In genomic region chr4:25160714-25161598, GRCh38 we compare ENCODE assay signal across 8 cellular contexts. TPM values are rescaled to one million over a fixed set of nuclear protein-coding genes. Genes with fewer than 3 reads are reported as not detected.
A peak's percentile ranks its signal among the peaks of the same experiment; 100 is the strongest.
DNase-seq lines count a peak whose midpoint lies in the region; ATAC-seq and TF ChIP-seq lines count a peak whose summit lies in the region.

No MANE protein-coding gene starts in this region.

- H3K27me3 Mint-ChIP-seq in activated CD8-positive, alpha-beta T cell treated with anti-CD3 and anti-CD28 coated beads for 36 hours = no peaks in the 10 kb centered on the region
- peaks cover 5% of the 10 kb centered on the region for H3K27me3 Mint-ChIP-seq in glutamatergic neuron (ENCODE audit: unreplicated experiment)

- peak overlapping the region; percentile 81 for H3K4me3 Mint-ChIP-seq in activated CD8-positive, alpha-beta T cell treated with anti-CD3 and anti-CD28 coated beads for 36 hours
- peak overlapping the region; percentile 91 for H3K4me3 Mint-ChIP-seq in glutamatergic neuron (ENCODE audit: unreplicated experiment)

- no peak for TF ChIP-seq CTCF in activated CD8-positive, alpha-beta T cell treated with anti-CD3 and anti-CD28 coated beads for 36 hours (IDR thresholded peaks at IDR 0.05)
- TF ChIP-seq CTCF in glutamatergic neuron (IDR thresholded peaks at IDR 0.05; ENCODE audit: partially characterized antibody, unreplicated experiment) = no peak
- TF ChIP-seq CTCF in retinal pigment epithelial cell (conservative IDR thresholded peaks at IDR 0.05; ENCODE audit: low read depth, low read length) = no peak

- peak overlapping the region; percentile 89 for H3K4me3 ChIP-seq in retinal pigment epithelial cell (ENCODE audit: low read length)

- no peaks in the 10 kb centered on the region for H3K9me3 Mint-ChIP-seq in activated CD8-positive, alpha-beta T cell treated with anti-CD3 and anti-CD28 coated beads for 36 hours
- H3K9me3 Mint-ChIP-seq in glutamatergic neuron (ENCODE audit: unreplicated experiment) = peaks cover 4% of the 10 kb centered on the region

- H3K27ac Mint-ChIP-seq in activated CD8-positive, alpha-beta T cell treated with anti-CD3 and anti-CD28 coated beads for 36 hours = peak overlapping the region; percentile 88
- H3K27ac Mint-ChIP-seq in glutamatergic neuron (ENCODE audit: unreplicated experiment) = peak overlapping the region; percentile 19

- peak; percentile 23 for ATAC-seq in GM21367 (IDR thresholded peaks at IDR 0.05; ENCODE audit: unreplicated experiment)
- peak; percentile 38 for ATAC-seq in activated CD8-positive, alpha-beta T cell treated with anti-CD3 and anti-CD28 coated beads for 36 hours

- intact Hi-C loops in activated CD8-positive, alpha-beta T cell treated with anti-CD3 and anti-CD28 coated beads for 36 hours (cut with micrococcal nuclease) = loop anchor here (5.0 kb wide), 1 partner anchor 216 kb away; the partner anchor contains the start of gene ANAPC4

- H3K4me1 Mint-ChIP-seq in activated CD8-positive, alpha-beta T cell treated with anti-CD3 and anti-CD28 coated beads for 36 hours (ENCODE audit: low read depth) = peaks cover 39% of the 10 kb centered on the region
- H3K4me1 Mint-ChIP-seq in glutamatergic neuron (ENCODE audit: low read depth, unreplicated experiment) = peaks cover 2% of the 10 kb centered on the region

- DNase-seq in Daoy (ENCODE audit: low read depth) (peak; percentile 6), HuH-7 (ENCODE audit: low spot score) (peak; percentile 44), glutamatergic neuron (no peak), retinal pigment epithelial cell (ENCODE audit: low read depth) (no peak), UCSD-AML1 (lab: John Stamatoyannopoulos, UW; ENCODE audit: unreplicated experiment) (no peak)
- DNase-seq in activated CD8-positive, alpha-beta T cell treated with anti-CD3 and anti-CD28 coated beads for 36 hours = peak; percentile 28
- DNase-seq in activated CD8-positive, alpha-beta memory T cell treated with anti-CD3 and anti-CD28 coated beads, Interleukin-2, amount 50 U/mL, for 48 hours = no peak

- H3K36me3 Mint-ChIP-seq in activated CD8-positive, alpha-beta T cell treated with anti-CD3 and anti-CD28 coated beads for 36 hours (ENCODE audit: low read depth) = peaks cover 26% of the 10 kb centered on the region
- no peaks in the 10 kb centered on the region for H3K36me3 Mint-ChIP-seq in glutamatergic neuron (ENCODE audit: unreplicated experiment)

- POLR2A ChIA-PET in activated CD8-positive, alpha-beta T cell treated with anti-CD3 and anti-CD28 coated beads for 36 hours (lab: Charles Lee) = interaction anchor here (0.6 to 1.9 kb wide), 10 partner anchors 9 to 1726 kb away, joined by 3 to 14 read pairs (median 4); partner anchors contain the start of genes DHX15, PI4K2B and ZCCHC4

- CTCF ChIA-PET in activated CD8-positive, alpha-beta T cell treated with anti-CD3 and anti-CD28 coated beads for 36 hours (lab: Charles Lee) = interaction anchor here (0.8 to 3.5 kb wide), 11 partner anchors 16 to 258 kb away, joined by 3 to 22 read pairs (median 4); partner anchors contain the start of genes PI4K2B and ZCCHC4

RNA-seq across cellular contexts. Expression of gene SEPSECS, which starts 0.7 kb away (rescaled TPM):
- 7.4 and 7.5 TPM in 2 replicates for total RNA-seq in Daoy (2014; rRNA removed; shearing (Covaris generic))
- total RNA-seq in activated CD8-positive, alpha-beta T cell treated with anti-CD3 and anti-CD28 coated beads for 36 hours = 10 to 100 TPM; 13.9 to 15.2 TPM
- 11.7 TPM for total RNA-seq in glutamatergic neuron (ENCODE audit: unreplicated experiment)

Comparison
In these comparisons a context has a peak if more than half of its experiments do, and no peak if none do; other contexts are left out.
1. DNase-seq: peak in Daoy (single experiment), HuH-7 (single experiment) and activated CD8-positive, alpha-beta T cell treated with anti-CD3 and anti-CD28 coated beads for 36 hours (single experiment); none in glutamatergic neuron (single experiment), retinal pigment epithelial cell (single experiment), UCSD-AML1 (single experiment) and activated CD8-positive, alpha-beta memory T cell treated with anti-CD3 and anti-CD28 coated beads, Interleukin-2, amount 50 U/mL, for 48 hours (single experiment).